ENCODE assay signal across 16 cellular contexts in the genomic region with DNA sequence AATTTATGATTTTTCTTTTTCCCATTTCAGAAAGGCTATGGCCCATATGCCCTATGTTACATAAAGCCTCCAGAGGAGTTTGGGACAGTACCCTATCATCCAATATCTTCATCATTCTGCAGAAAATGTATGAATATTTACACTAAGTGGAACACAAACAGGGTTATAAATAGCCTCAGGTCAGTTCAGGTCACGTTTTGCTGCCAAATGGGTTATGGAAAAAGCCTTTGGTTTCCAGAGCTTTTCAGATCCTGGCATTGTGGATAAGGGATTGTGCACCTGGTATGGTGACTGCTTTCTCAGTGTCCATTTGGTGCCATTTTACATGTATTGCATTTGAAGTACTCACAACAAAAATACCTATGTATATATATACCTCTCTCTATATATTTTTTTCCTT. TPM values are rescaled to one million over a fixed set of nuclear protein-coding genes. Genes with fewer than 3 reads are reported as not detected.
A peak's percentile ranks its signal among the peaks of the same experiment; 100 is the strongest.
DNase-seq lines count a peak whose midpoint lies in the region; ATAC-seq, FAIRE-seq and TF ChIP-seq lines count a peak whose summit lies in the region.
"Had no signal": no experiment of that assay in that cellular context is flagged by ENCODE, and none has a peak within 500 bp of the region (broad histone marks: within the 10 kb centered on the region; RNA-seq: fewer than 3 reads in every experiment).

No MANE protein-coding gene starts in this region.

- H3K4me3 ChIP-seq in left ventricle myocardium inferior (no peak overlapping the region), pancreas (no peak overlapping the region), aorta (ENCODE audit: low read length in 2 of 2) (no peak overlapping the region)
- H3K4me3 ChIP-seq: colonic mucosa, GM23338 had no signal

- no peaks in the 10 kb centered on the region for H3K27me3 ChIP-seq in left ventricle myocardium inferior (ENCODE audit: low read depth)
- no peaks in the 10 kb centered on the region for H3K27me3 ChIP-seq in pancreas
- H3K27me3 ChIP-seq in aorta (ENCODE audit: control insufficient read depth in 1 of 2, insufficient read depth in 2 of 2, low read length in 1 of 2) = no peaks in the 10 kb centered on the region
- H3K27me3 ChIP-seq: colonic mucosa had no signal

- peaks cover 4% of the 10 kb centered on the region for H3K27me3 Mint-ChIP-seq in activated CD4-positive, alpha-beta memory T cell treated with anti-CD3 and anti-CD28 coated beads, Interleukin-2, amount 10 ng/mL, durations not matched to agents 7 days and 5 days
- H3K27me3 Mint-ChIP-seq in activated T-cell treated with anti-CD3 and anti-CD28 coated beads, Interleukin-2, amount 50 U/mL, for 24 hours = no peaks in the 10 kb centered on the region

- H3K4me3 Mint-ChIP-seq in activated CD4-positive, alpha-beta memory T cell treated with anti-CD3 and anti-CD28 coated beads, Interleukin-2, amount 10 ng/mL, durations not matched to agents 7 days and 5 days = no peak overlapping the region
- no peak overlapping the region for H3K4me3 Mint-ChIP-seq in activated T-cell treated with anti-CD3 and anti-CD28 coated beads, Interleukin-2, amount 50 U/mL, for 24 hours
- H3K4me3 Mint-ChIP-seq: activated CD4-positive, alpha-beta T cell treated with anti-CD3 and anti-CD28 coated beads, Interleukin-2, amount 10 ng/mL, durations not matched to agents 7 days and 5 days; CD8-positive, alpha-beta T cell; GM23338; naive thymus-derived CD8-positive, alpha-beta T cell had no signal

- 15 to 19% methylated on average over 1 of the region's 1 CpG for WGBS in pancreas, 2 donors
- 8 to 9% methylated on average over 1 of the region's 1 CpG for WGBS in aorta, 2 donors

- H3K4me1 Mint-ChIP-seq in activated CD4-positive, alpha-beta memory T cell treated with anti-CD3 and anti-CD28 coated beads, Interleukin-2, amount 10 ng/mL, durations not matched to agents 7 days and 5 days = peaks cover 27% of the 10 kb centered on the region
- H3K4me1 Mint-ChIP-seq in activated T-cell treated with anti-CD3 and anti-CD28 coated beads, Interleukin-2, amount 50 U/mL, for 24 hours (ENCODE audit: low read depth) = peaks cover 15% of the 10 kb centered on the region

- POLR2A ChIA-PET in activated CD4-positive, alpha-beta memory T cell treated with anti-CD3 and anti-CD28 coated beads, Interleukin-2, amount 10 ng/mL, durations not matched to agents 7 days and 5 days (lab: Charles Lee) = interaction anchor here (0.7 kb wide), 1 partner anchor 10 kb away, joined by 3 read pairs; no protein-coding TSS in a partner anchor

- no peak overlapping the region for H3K27ac Mint-ChIP-seq in activated CD4-positive, alpha-beta memory T cell treated with anti-CD3 and anti-CD28 coated beads, Interleukin-2, amount 10 ng/mL, durations not matched to agents 7 days and 5 days
- H3K27ac Mint-ChIP-seq in activated T-cell treated with anti-CD3 and anti-CD28 coated beads, Interleukin-2, amount 50 U/mL, for 24 hours = no peak overlapping the region
- H3K27ac Mint-ChIP-seq: activated CD4-positive, alpha-beta T cell treated with anti-CD3 and anti-CD28 coated beads, Interleukin-2, amount 10 ng/mL, durations not matched to agents 7 days and 5 days; GM23338 had no signal

- no peak for TF ChIP-seq CTCF in left ventricle myocardium inferior (IDR thresholded peaks at IDR 0.05; ENCODE audit: borderline replicate concordance)
- TF ChIP-seq CTCF in pancreas (IDR thresholded peaks at IDR 0.05) = no peak

- peaks cover 72% of the 10 kb centered on the region for H3K4me1 ChIP-seq in left ventricle myocardium inferior
- peaks cover 36 to 56% (median 55%) of the 10 kb centered on the region in 3 donors for H3K4me1 ChIP-seq in pancreas
- peaks cover 3 to 7% of the 10 kb centered on the region in 2 donors for H3K4me1 ChIP-seq in aorta (ENCODE audit: control insufficient read depth in 1 of 2, insufficient read depth in 2 of 2, low read length in 2 of 2)
- H3K4me1 ChIP-seq: colonic mucosa had no signal

- CTCF ChIA-PET in activated CD4-positive, alpha-beta memory T cell treated with anti-CD3 and anti-CD28 coated beads, Interleukin-2, amount 10 ng/mL, durations not matched to agents 7 days and 5 days (lab: Charles Lee) = interaction anchor here (1.0 to 1.2 kb wide), 2 partner anchors 9 to 10 kb away, joined by 3 to 4 read pairs; no protein-coding TSS in a partner anchor

- peaks cover 7% of the 10 kb centered on the region for H3K36me3 ChIP-seq in left ventricle myocardium inferior
- H3K36me3 ChIP-seq in pancreas = no peaks in the 10 kb centered on the region
- H3K36me3 ChIP-seq in aorta (ENCODE audit: control insufficient read depth in 1 of 2, insufficient read depth in 2 of 2, low read length in 1 of 2) = peaks cover 0 to 3% of the 10 kb centered on the region in 2 donors
- H3K36me3 ChIP-seq: colonic mucosa had no signal

- FAIRE-seq in pancreas (lab: Jason Lieb, UNC) = no peak

- intact Hi-C loops in Right ventricle myocardium inferior (cut with DNase I) (no loop called here), cardiac septum (cut with DNase I) (no loop called here), left ventricle myocardium inferior (cut with micrococcal nuclease) (no loop called here), pancreas (cut with DNase I) (no loop called here), aorta (cut with DNase I) (no loop called here)

- H3K9me3 Mint-ChIP-seq in activated CD4-positive, alpha-beta memory T cell treated with anti-CD3 and anti-CD28 coated beads, Interleukin-2, amount 10 ng/mL, durations not matched to agents 7 days and 5 days = no peaks in the 10 kb centered on the region
- no peaks in the 10 kb centered on the region for H3K9me3 Mint-ChIP-seq in activated T-cell treated with anti-CD3 and anti-CD28 coated beads, Interleukin-2, amount 50 U/mL, for 24 hours
- H3K9me3 Mint-ChIP-seq: activated CD4-positive, alpha-beta T cell treated with anti-CD3 and anti-CD28 coated beads, Interleukin-2, amount 10 ng/mL, durations not matched to agents 7 days and 5 days; CD8-positive, alpha-beta T cell; GM23338; naive thymus-derived CD8-positive, alpha-beta T cell had no signal

- peaks cover 4% of the 10 kb centered on the region for H3K36me3 Mint-ChIP-seq in activated CD4-positive, alpha-beta memory T cell treated with anti-CD3 and anti-CD28 coated beads, Interleukin-2, amount 10 ng/mL, durations not matched to agents 7 days and 5 days (ENCODE audit: low read depth)
- no peaks in the 10 kb centered on the region for H3K36me3 Mint-ChIP-seq in activated T-cell treated with anti-CD3 and anti-CD28 coated beads, Interleukin-2, amount 50 U/mL, for 24 hours (ENCODE audit: low read depth)
- H3K36me3 Mint-ChIP-seq: CD8-positive, alpha-beta T cell; naive thymus-derived CD8-positive, alpha-beta T cell had no signal

- H3K9me3 ChIP-seq in left ventricle myocardium inferior (replicated peaks) = no peaks in the 10 kb centered on the region
- no peaks in the 10 kb centered on the region for H3K9me3 ChIP-seq in pancreas
- H3K9me3 ChIP-seq in aorta (ENCODE audit: control insufficient read depth, low read length) = no peaks in the 10 kb centered on the region
- H3K9me3 ChIP-seq: colonic mucosa had no signal

- peak; percentile 13 for ATAC-seq in Right ventricle myocardium inferior
- peak; percentile 52 to 69 (median 62) for ATAC-seq in pancreas
- peak; percentile 50 for ATAC-seq in aorta (ENCODE audit: low FRiP score)
- ATAC-seq: CD8-positive, alpha-beta T cell; naive thymus-derived CD8-positive, alpha-beta T cell had no signal

- peak overlapping the region; percentile 65 for H3K27ac ChIP-seq in left ventricle myocardium inferior (replicated peaks)
- peak overlapping the region in 2 of 4 donors; percentile 30 to 44 for H3K27ac ChIP-seq in pancreas
- H3K27ac ChIP-seq in aorta (ENCODE audit: low read depth in 1 of 2, low read length in 2 of 2) = peak overlapping the region in 1 of 2 donors; percentile 94
- H3K27ac ChIP-seq: colonic mucosa had no signal

- DNase-seq in Right ventricle myocardium inferior (ENCODE audit: missing footprints) = no peak
- no peak for DNase-seq in cardiac septum (ENCODE audit: low spot score)
- no peak for DNase-seq in left ventricle myocardium inferior
- DNase-seq in pancreas = peak in 1 of 6 donors; percentile 29
- no peak for DNase-seq in aorta
- DNase-seq in activated CD4-positive, alpha-beta memory T cell treated with anti-CD3 and anti-CD28 coated beads, Interleukin-2, amount 10 ng/mL, durations not matched to agents 7 days and 5 days = no peak
- DNase-seq in NCI-H345 (lab: John Stamatoyannopoulos, UW) = no peak
- DNase-seq in activated T-cell treated with anti-CD3 and anti-CD28 coated beads, Interleukin-2, amount 50 U/mL, for 24 hours = no peak
- DNase-seq: activated CD4-positive, alpha-beta T cell treated with anti-CD3 and anti-CD28 coated beads, Interleukin-2, amount 10 ng/mL, durations not matched to agents 7 days and 5 days; CD8-positive, alpha-beta T cell; colonic mucosa; hippocampal formation; naive thymus-derived CD8-positive, alpha-beta T cell; NCI-H510A; stimulated activated CD4-positive, alpha-beta T cell treated with anti-CD3 and anti-CD28 coated beads, Interleukin-2, amount 100 ng/mL, for 48 hours had no signal

RNA-seq across cellular contexts. Expression of a gene that starts 29.4 kb away (rescaled TPM):
- 69.2 TPM for total RNA-seq in Right ventricle myocardium inferior
- total RNA-seq in cardiac septum = 96.4 TPM
- 68.3 TPM for total RNA-seq in left ventricle myocardium inferior
- total RNA-seq in pancreas = 100 to 1,000 TPM in 1 of 6 donors, 10 to 100 TPM in 5; 80.6 to 116 (median 84.8) TPM
- 10 to 100 TPM in 1 of 2 donors, 1 to 10 TPM in 1; 10.0 to 19.3 TPM for polyA plus RNA-seq in pancreas
- 100 to 1,000 TPM; 238 to 259 TPM for total RNA-seq in aorta
- polyA plus RNA-seq in aorta = 10 to 100 TPM; 11.5 to 20.1 TPM
- 100 to 1,000 TPM; 140 to 146 TPM for total RNA-seq in activated CD4-positive, alpha-beta memory T cell treated with anti-CD3 and anti-CD28 coated beads, Interleukin-2, amount 10 ng/mL, durations not matched to agents 7 days and 5 days
